Comparison of ENCODE assay signal across 9 cellular contexts in genomic region chrX:48511561-48511960, GRCh38. TPM values are rescaled to one million over a fixed set of nuclear protein-coding genes. Genes with fewer than 3 reads are reported as not detected.
DNase-seq lines count a peak whose midpoint lies in the region; ATAC-seq and TF ChIP-seq lines count a peak whose summit lies in the region.
"Had no signal": no experiment of that assay in that cellular context is flagged by ENCODE, and none has a peak within 500 bp of the region (broad histone marks: within the 10 kb centered on the region; RNA-seq: fewer than 3 reads in every experiment).

No MANE protein-coding gene starts in this region.

- no peak overlapping the region for H3K27ac ChIP-seq in coronary artery

- no peaks in the 10 kb centered on the region for H3K36me3 ChIP-seq in H7 (replicated peaks; ENCODE audit: control insufficient read depth, insufficient read depth, low read length)

- DNase-seq in Calu3 (peak; percentile 47), H7 (peak; percentile 63), WTC11 (ENCODE audit: low spot score) (peak; percentile 14), left lobe of liver (ENCODE audit: low spot score) (no peak), HCEC 1CT (no peak), DMS153 treated with DMSO at 0.1 percent for 48 hours (lab: John Stamatoyannopoulos, UW; ENCODE audit: unreplicated experiment) (no peak), coronary artery (ENCODE audit: low spot score) (no peak), germinal center (ENCODE audit: low spot score) (no peak)
- DNase-seq: NCI-H226 had no signal

- H3K9me3 Mint-ChIP-seq in Calu3 (ENCODE audit: low read depth, unreplicated experiment), result no peaks in the 10 kb centered on the region
- no peaks in the 10 kb centered on the region for H3K9me3 Mint-ChIP-seq in WTC11

- peak; percentile 23; the same call in 1 of the 2 replicates for ATAC-seq in WTC11
- peak; percentile 59 for ATAC-seq in left lobe of liver

- no peak overlapping the region for H3K4me3 Mint-ChIP-seq in Calu3 (ENCODE audit: low read depth, unreplicated experiment)
- no peak overlapping the region for H3K4me3 Mint-ChIP-seq in WTC11

- peaks cover 17% of the 10 kb centered on the region for H3K4me1 Mint-ChIP-seq in Calu3 (ENCODE audit: low read depth, unreplicated experiment)
- H3K4me1 Mint-ChIP-seq in WTC11, result peaks cover 7% of the 10 kb centered on the region

- H3K27me3 Mint-ChIP-seq in Calu3 (ENCODE audit: unreplicated experiment) (no peaks in the 10 kb centered on the region), WTC11 (ENCODE audit: low read depth) (no peaks in the 10 kb centered on the region; the same call in none of the 2 replicates)

- H3K36me3 Mint-ChIP-seq in Calu3 (ENCODE audit: insufficient read depth, unreplicated experiment) (peaks cover 31% of the 10 kb centered on the region), WTC11 (peaks cover 3% of the 10 kb centered on the region; the same call in 1 of the 2 replicates)

- CTCF ChIA-PET in Calu3 (lab: Charles Lee) (no interaction called here), WTC11 (lab: Charles Lee) (no interaction called here)

- no TSS peak for BruUV-seq in Calu3 (replicated peaks; lab: Mats Ljungman, UMichigan)

- POLR2A ChIA-PET in WTC11 (lab: Charles Lee), result no interaction called here

- TF ChIP-seq CTCF in Calu3 (IDR thresholded peaks at IDR 0.05; ENCODE audit: unreplicated experiment) (peak; percentile 31), WTC11 (IDR thresholded peaks at IDR 0.05) (no peak), coronary artery (IDR thresholded peaks at IDR 0.05) (no peak)

- intact Hi-C loops in Calu3 (cut with micrococcal nuclease; ENCODE audit: unreplicated experiment), result loop anchor here (5.0 kb wide), 1 partner anchor 429 kb away; no protein-coding TSS in a partner anchor

- no peaks in the 10 kb centered on the region; the same call in 1 of the 2 replicates for H3K27me3 ChIP-seq in H7 (ENCODE audit: control insufficient read depth, insufficient read depth, low read length)

- no peak overlapping the region for H3K27ac Mint-ChIP-seq in Calu3 (ENCODE audit: unreplicated experiment)
- H3K27ac Mint-ChIP-seq in WTC11, result no peak overlapping the region

- H3K4me3 ChIP-seq in H7 (ENCODE audit: insufficient read depth, low read depth, low read length), result no peak overlapping the region
- no peak overlapping the region for H3K4me3 ChIP-seq in coronary artery

TF ChIP-seq in WTC11, 78 proteins besides CTCF, POLR2A, EP300 and RAD21:
- TF ChIP-seq ETV6 (CRISPR knock-in tag; IDR thresholded peaks at IDR 0.05) (no peak), ZMAT4 (CRISPR knock-in tag; IDR thresholded peaks at IDR 0.05) (no peak), USF1 (CRISPR knock-in tag; IDR thresholded peaks at IDR 0.05) (no peak), GABPB1 (CRISPR knock-in tag; IDR thresholded peaks at IDR 0.05) (no peak), GTF2I (CRISPR knock-in tag; conservative IDR thresholded peaks at IDR 0.05) (no peak), TP53 (CRISPR knock-in tag; IDR thresholded peaks at IDR 0.05) (no peak), RELA (CRISPR knock-in tag; IDR thresholded peaks at IDR 0.05; ENCODE audit: borderline replicate concordance) (no peak), FOXJ3 (CRISPR knock-in tag; IDR thresholded peaks at IDR 0.05; ENCODE audit: borderline replicate concordance) (no peak), SMAD3 (CRISPR knock-in tag; IDR thresholded peaks at IDR 0.05; ENCODE audit: borderline replicate concordance) (no peak), ZNF671 (CRISPR knock-in tag; IDR thresholded peaks at IDR 0.05) (no peak), HMGXB4 (CRISPR knock-in tag; IDR thresholded peaks at IDR 0.05) (no peak), FOXP1 (CRISPR knock-in tag; IDR thresholded peaks at IDR 0.05; ENCODE audit: borderline replicate concordance) (no peak), ELF4 (CRISPR knock-in tag; IDR thresholded peaks at IDR 0.05; ENCODE audit: low read depth) (no peak), ATF6 (CRISPR knock-in tag; IDR thresholded peaks at IDR 0.05) (no peak), ZNF317 (CRISPR knock-in tag; IDR thresholded peaks at IDR 0.05; ENCODE audit: borderline replicate concordance, low read depth) (no peak), MXD4 (CRISPR knock-in tag; IDR thresholded peaks at IDR 0.05; ENCODE audit: borderline replicate concordance) (no peak)

RNA-seq across cellular contexts. Expression of gene PORCN, which starts 2.8 kb away (rescaled TPM):
- total RNA-seq in Calu3 (2022) (15.6 and 19.3 TPM in 2 replicates), WTC11 (2021) (16.4 to 19.7 TPM (median 16.9 TPM) in 3 replicates), left lobe of liver (1.9 TPM)
- 22.8 and 23.8 TPM in 2 replicates for total RNA-seq in H7 (2014; rRNA removed; shearing (Covaris generic))

RNA-seq across cellular contexts. Expression of gene EBP, which starts 10.0 kb away (rescaled TPM):
- total RNA-seq in Calu3 (2022) (159 and 186 TPM in 2 replicates), WTC11 (2021) (129 to 145 TPM (median 138 TPM) in 3 replicates), left lobe of liver (267 TPM)
- total RNA-seq in H7 (2014; rRNA removed; shearing (Covaris generic)), result 158 and 159 TPM in 2 replicates

RNA-seq across cellular contexts. Expression of gene TBC1D25, which starts 28.0 kb away (rescaled TPM):
- total RNA-seq in Calu3 (2022), result 18.2 and 19.4 TPM in 2 replicates
- total RNA-seq in H7 (2014; rRNA removed; shearing (Covaris generic)), result 4.0 and 6.5 TPM in 2 replicates
- 7.5 to 10.2 TPM (median 9.9 TPM) in 3 replicates for total RNA-seq in WTC11 (2021)
- 6.5 TPM for total RNA-seq in left lobe of liver

RNA-seq across cellular contexts. Expression of gene FTSJ1, which starts 35.6 kb away (rescaled TPM):
- 64.9 and 75.2 TPM in 2 replicates for total RNA-seq in Calu3 (2022)
- total RNA-seq in H7 (2014; rRNA removed; shearing (Covaris generic)), result 72.2 and 85.5 TPM in 2 replicates
- 50.2 to 54.5 TPM (median 53.9 TPM) in 3 replicates for total RNA-seq in WTC11 (2021)
- total RNA-seq in left lobe of liver, result 15.6 TPM

RNA-seq across cellular contexts. Expression of gene SLC38A5, which starts 41.5 kb away (rescaled TPM):
- 0.33 and 0.54 TPM in 2 replicates for total RNA-seq in Calu3 (2022)
- 44.0 and 65.0 TPM in 2 replicates for total RNA-seq in H7 (2014; rRNA removed; shearing (Covaris generic))
- 30.9 to 50.6 TPM (median 34.6 TPM) in 3 replicates for total RNA-seq in WTC11 (2021)
- 0.30 TPM for total RNA-seq in left lobe of liver

Comparison
In these comparisons a context has a peak if more than half of its experiments do, and no peak if none do; other contexts are left out.
1. DNase-seq: peak in Calu3 (single experiment), H7 (single experiment) and WTC11 (single experiment); none in left lobe of liver (single experiment), HCEC 1CT (single experiment), DMS153 treated with DMSO at 0.1 percent for 48 hours (single experiment), coronary artery (single experiment) and germinal center (single experiment).